In genomic region chr22:37745548-37746365, GRCh38 we compare ENCODE assay signal across 8 cellular contexts. TPM values are rescaled to one million over a fixed set of nuclear protein-coding genes. Genes with fewer than 3 reads are reported as not detected.
DNase-seq lines count a peak whose midpoint lies in the region; ATAC-seq and TF ChIP-seq lines count a peak whose summit lies in the region.

No MANE protein-coding gene starts in this region.

- H3K27ac Mint-ChIP-seq in chondrocyte (ENCODE audit: unreplicated experiment), result peak overlapping the region; percentile 54

- no peak for TF ChIP-seq CTCF in chondrocyte (IDR thresholded peaks at IDR 0.05)

- H3K4me1 Mint-ChIP-seq in chondrocyte (ENCODE audit: low read depth), result peaks cover 62% of the 10 kb centered on the region

- H3K9me3 Mint-ChIP-seq in chondrocyte (ENCODE audit: low read depth), result no peaks in the 10 kb centered on the region

- no peaks in the 10 kb centered on the region for H3K27me3 Mint-ChIP-seq in chondrocyte (ENCODE audit: low read depth)

- peak; percentile 48 for ATAC-seq in HG03064 (IDR thresholded peaks at IDR 0.05; ENCODE audit: low read depth, unreplicated experiment)

- DNase-seq in NCI-H1417 (lab: John Stamatoyannopoulos, UW), result peak; percentile 63 to 74 (median 74)
- DNase-seq in NCI-H1417 treated with DMSO at 0.1 percent for 48 hours (lab: John Stamatoyannopoulos, UW), result no peak
- peak; percentile 46 to 84 for DNase-seq in NCI-H446 (lab: John Stamatoyannopoulos, UW)
- DNase-seq in activated CD4-positive, alpha-beta T cell treated with anti-CD3 and anti-CD28 coated beads for 4 hours, result peak; percentile 82 to 88
- no peak for DNase-seq in chondrocyte (ENCODE audit: low spot score)
- DNase-seq in kidney tubule cell (ENCODE audit: low spot score), result peak; percentile 90
- peak; percentile 93 for DNase-seq in stimulated activated CD4-positive, alpha-beta T cell treated with anti-CD3 and anti-CD28 coated beads, Interleukin-15, amount 100 ng/mL, for 24 hours

- H3K36me3 Mint-ChIP-seq in chondrocyte (ENCODE audit: low read depth), result no peaks in the 10 kb centered on the region

- peak overlapping the region; percentile 79 for H3K4me3 Mint-ChIP-seq in chondrocyte (ENCODE audit: unreplicated experiment)

RNA-seq across cellular contexts. Expression of gene TRIOBP, which starts 48.9 kb away (rescaled TPM):
- 47.9 to 49.8 TPM (median 49.5 TPM) in 3 replicates for total RNA-seq in chondrocyte

RNA-seq across cellular contexts. Expression of gene NOL12, which starts 59.6 kb away (rescaled TPM):
- total RNA-seq in chondrocyte, result 12.1 to 18.7 TPM (median 12.8 TPM) in 3 replicates

Comparison
In these comparisons a context has a peak if more than half of its experiments do, and no peak if none do; other contexts are left out.
1. DNase-seq: peak in NCI-H1417 (3 of 3), NCI-H446 (2 of 2), activated CD4-positive, alpha-beta T cell treated with anti-CD3 and anti-CD28 coated beads for 4 hours (2 of 2), kidney tubule cell (single experiment) and stimulated activated CD4-positive, alpha-beta T cell treated with anti-CD3 and anti-CD28 coated beads, Interleukin-15, amount 100 ng/mL, for 24 hours (single experiment); none in NCI-H1417 treated with DMSO at 0.1 percent for 48 hours (single experiment) and chondrocyte (single experiment).